ENCODE assay signal across 21 cellular contexts in the genomic region with DNA sequence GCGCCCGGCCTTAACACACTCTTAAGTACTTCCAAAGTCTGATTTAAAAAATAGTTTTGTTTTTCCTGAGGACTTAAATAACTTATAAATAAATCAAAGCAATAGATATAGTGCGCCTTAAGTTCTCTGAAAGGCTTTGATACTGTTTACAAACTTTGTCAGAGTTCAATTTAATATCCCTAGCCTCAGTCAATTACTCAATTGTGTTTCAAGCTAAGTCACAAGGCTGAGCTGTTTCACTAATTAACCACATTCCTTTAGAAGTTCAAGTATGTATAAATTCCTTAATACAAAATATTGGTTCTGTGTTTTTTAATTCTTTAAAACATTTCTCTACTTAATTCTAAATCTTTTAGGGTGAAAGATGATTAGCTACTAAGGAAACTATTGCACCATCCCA.
"Had no signal": no experiment of that assay in that cellular context is flagged by ENCODE, and none has a peak within 500 bp of the region (broad histone marks: within the 10 kb centered on the region; RNA-seq: fewer than 3 reads in every experiment).

No MANE protein-coding gene starts in this region.

- DNase-seq: colonic mucosa; cortex of kidney; dermis blood vessel endothelial cell; dorsolateral prefrontal cortex; effector CD4-positive, alpha-beta T cell; effector CD8-positive, alpha-beta T cell; effector memory CD4-positive, alpha-beta T cell; effector memory CD8-positive, alpha-beta T cell; endodermal cell; erythroblast; esophagus squamous epithelium; foreskin fibroblast; foreskin keratinocyte; gastrocnemius medialis; glutamatergic neuron; head of caudate nucleus; heart left ventricle; heart right ventricle had no signal

- H3K4me3 ChIP-seq: colonic mucosa, coronary artery, dorsolateral prefrontal cortex, esophagus muscularis mucosa, esophagus squamous epithelium, gastrocnemius medialis, gastroesophageal sphincter, heart left ventricle, heart right ventricle had no signal
